ENCODE assay signal across 9 cellular contexts in the genomic region with DNA sequence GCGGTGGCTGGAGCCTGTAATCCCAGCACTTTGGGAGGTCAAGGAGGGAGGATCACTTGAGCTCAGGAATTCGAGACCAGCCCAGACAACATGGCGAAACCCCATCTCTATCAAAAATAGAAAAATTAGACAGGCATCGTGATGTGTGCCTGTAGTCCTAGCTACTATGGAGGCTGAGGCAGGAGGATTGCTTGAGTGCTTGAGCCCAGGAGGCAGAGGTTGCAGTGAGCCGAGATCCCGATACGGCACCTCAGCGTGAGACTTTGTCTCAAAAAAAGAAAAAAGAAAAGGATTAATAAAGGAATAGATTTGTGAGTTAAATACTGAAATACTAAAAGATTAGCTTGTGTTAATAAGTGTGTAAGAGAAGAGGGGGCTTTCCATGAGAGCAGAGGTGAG. TPM values are rescaled to one million over a fixed set of nuclear protein-coding genes. Genes with fewer than 3 reads are reported as not detected.
A peak's percentile ranks its signal among the peaks of the same experiment; 100 is the strongest.
DNase-seq lines count a peak whose midpoint lies in the region; ATAC-seq and TF ChIP-seq lines count a peak whose summit lies in the region.
"Had no signal": no experiment of that assay in that cellular context is flagged by ENCODE, and none has a peak within 500 bp of the region (broad histone marks: within the 10 kb centered on the region; RNA-seq: fewer than 3 reads in every experiment).

No MANE protein-coding gene starts in this region.

- H2AK5ac ChIP-seq in mesendoderm (ENCODE audit: low read length), result no peak overlapping the region

- ATAC-seq in Right ventricle myocardium inferior (no peak), HG03457 (IDR thresholded peaks at IDR 0.05; ENCODE audit: unreplicated experiment) (no peak)

- H3K27me3 ChIP-seq in left ventricle myocardium inferior (ENCODE audit: low read depth) (no peaks in the 10 kb centered on the region), mesendoderm (ENCODE audit: insufficient read depth, low read length, poor library complexity) (no peaks in the 10 kb centered on the region)

- H2BK5ac ChIP-seq in mesendoderm (ENCODE audit: low read length), result peak overlapping the region; percentile 87

- H3K36me3 ChIP-seq in left ventricle myocardium inferior, result no peaks in the 10 kb centered on the region
- no peaks in the 10 kb centered on the region for H3K36me3 ChIP-seq in mesendoderm (ENCODE audit: control insufficient read depth, insufficient read depth, low read length)

- H3K4me3 ChIP-seq in left ventricle myocardium inferior (peak overlapping the region; percentile 60), mesendoderm (ENCODE audit: low read length) (no peak overlapping the region)

- peak overlapping the region; percentile 46 for H2BK15ac ChIP-seq in mesendoderm (replicated peaks; ENCODE audit: low read depth)

- DNase-seq in left ventricle myocardium inferior, result no peak
- DNase-seq in Right ventricle myocardium inferior (ENCODE audit: missing footprints), result no peak
- no peak for DNase-seq in mesendoderm
- DNase-seq in NCI-H1048 (lab: John Stamatoyannopoulos, UW), result no peak
- DNase-seq in CD1c-positive myeloid dendritic cell (ENCODE audit: extremely low spot score), result no peak
- DNase-seq in epidermal melanocyte (ENCODE audit: insufficient read length, low spot score), result no peak
- DNase-seq: GDM1 had no signal

- peak overlapping the region; percentile 68 for H3K9ac ChIP-seq in mesendoderm (ENCODE audit: low read length)

- H3K56ac ChIP-seq in mesendoderm (ENCODE audit: low read length), result peak overlapping the region; percentile 88

- H3K79me1 ChIP-seq in mesendoderm (ENCODE audit: low read length), result no peaks in the 10 kb centered on the region

- H3K4me2 ChIP-seq in mesendoderm (ENCODE audit: low read length), result no peak overlapping the region

- no peaks in the 10 kb centered on the region for H3K9me3 ChIP-seq in left ventricle myocardium inferior (replicated peaks)

- no peaks in the 10 kb centered on the region for H3K79me2 ChIP-seq in mesendoderm (ENCODE audit: control insufficient read depth, insufficient read depth, low read length)

- H3K27ac Mint-ChIP-seq in brain, result peak overlapping the region; percentile 78 to 92 (median 87)

- H3K4me1 ChIP-seq in left ventricle myocardium inferior (peaks cover 17% of the 10 kb centered on the region), mesendoderm (ENCODE audit: control insufficient read depth, low read depth, low read length) (no peaks in the 10 kb centered on the region)

- H4K8ac ChIP-seq in mesendoderm (ENCODE audit: low read depth, low read length), result no peak overlapping the region

- H3K4me1 Mint-ChIP-seq in brain, result peaks cover 24% of the 10 kb centered on the region

- no peaks in the 10 kb centered on the region for H3K36me3 Mint-ChIP-seq in brain

- peak overlapping the region; percentile 87 for H3K18ac ChIP-seq in mesendoderm (ENCODE audit: low read length)

- intact Hi-C loops in left ventricle myocardium inferior (cut with micrococcal nuclease) (no loop called here), Right ventricle myocardium inferior (cut with DNase I) (no loop called here)

- TF ChIP-seq CTCF in left ventricle myocardium inferior (IDR thresholded peaks at IDR 0.05; ENCODE audit: borderline replicate concordance) (no peak), brain (conservative IDR thresholded peaks at IDR 0.05) (no peak)

- peak overlapping the region; percentile 87 for H4K5ac ChIP-seq in mesendoderm (ENCODE audit: low read length)

- H3K23ac ChIP-seq in mesendoderm (ENCODE audit: low read length), result no peak overlapping the region

- H3K27ac ChIP-seq in left ventricle myocardium inferior (replicated peaks) (peak overlapping the region; percentile 79), mesendoderm (ENCODE audit: low read depth, low read length) (peak overlapping the region; percentile 66)

- peak overlapping the region; percentile 80 to 87 (median 83) for H3K4me3 Mint-ChIP-seq in brain

- no peaks in the 10 kb centered on the region for H3K9me3 Mint-ChIP-seq in brain

- peak overlapping the region; percentile 98 for H3K4ac ChIP-seq in mesendoderm (ENCODE audit: low read depth, low read length)

- peaks cover 16% of the 10 kb centered on the region for H3K27me3 Mint-ChIP-seq in brain

- H2BK120ac ChIP-seq in mesendoderm (ENCODE audit: low read depth, low read length), result peak overlapping the region; percentile 33

- WGBS in mesendoderm (ENCODE audit: extremely low coverage, insufficient coverage, low lambda C conversion rate), result no CpG with 5 or more reads among the region's 8 CpGs

RNA-seq across cellular contexts. Expression of a gene that starts 29.4 kb away (rescaled TPM):
- total RNA-seq in left ventricle myocardium inferior (0.30 TPM), Right ventricle myocardium inferior (0.60 TPM)
- polyA plus RNA-seq in brain (ENCODE audit: insufficient read depth, low read depth, low replicate concordance), result not detected
- 0.55 TPM for polyA plus RNA-seq in mesendoderm (2013, experiment 1 of 2)
- 0.70 TPM for polyA plus RNA-seq in mesendoderm (2013, experiment 2 of 2)

RNA-seq across cellular contexts. Expression of a gene that starts 40.0 kb away (rescaled TPM):
- total RNA-seq in left ventricle myocardium inferior, result 273 TPM
- total RNA-seq in Right ventricle myocardium inferior, result 266 TPM
- polyA plus RNA-seq in brain (ENCODE audit: insufficient read depth, low read depth, low replicate concordance), result 735 TPM
- 1,460 TPM for polyA plus RNA-seq in mesendoderm (2013, experiment 1 of 2)
- polyA plus RNA-seq in mesendoderm (2013, experiment 2 of 2), result 1,374 TPM
